Comparison of ENCODE assay signal across 11 cellular contexts in the genomic region with DNA sequence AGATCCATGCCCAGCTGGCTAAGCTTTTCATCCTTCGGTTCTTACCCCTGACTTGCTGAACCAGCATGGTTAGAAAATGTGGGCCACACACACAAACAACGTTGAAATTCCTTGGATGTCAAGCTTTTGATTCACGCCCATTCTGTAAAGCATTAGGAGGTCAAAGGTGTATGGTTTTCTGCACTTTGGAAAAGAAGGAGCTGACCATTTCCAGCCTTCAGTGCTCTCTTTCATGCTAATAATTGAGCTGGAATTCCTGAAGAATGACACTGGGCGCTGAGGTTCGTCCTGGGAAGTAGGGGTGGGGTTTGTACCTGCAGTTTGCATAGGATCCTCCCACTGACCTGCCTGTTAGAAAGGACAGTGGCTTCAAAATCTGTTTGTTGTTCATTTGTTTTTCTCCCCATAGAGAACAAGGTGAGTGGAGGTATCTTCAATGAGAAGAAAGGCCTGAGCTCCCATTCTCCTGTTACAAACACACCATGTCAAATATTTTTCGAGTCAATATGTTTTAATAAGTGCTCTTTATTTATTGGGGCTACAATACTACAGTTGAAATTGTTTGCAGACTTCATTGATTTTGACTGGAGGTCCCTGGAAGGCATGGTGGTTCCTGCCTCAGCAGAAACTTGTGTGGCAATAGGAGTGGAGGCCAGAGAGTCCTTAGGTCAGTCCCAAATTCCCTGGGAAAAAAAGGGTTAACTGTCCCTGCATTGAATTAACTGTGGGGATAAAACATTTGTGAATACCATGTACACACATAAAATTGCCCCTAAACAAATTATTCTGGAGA. TPM values are rescaled to one million over a fixed set of nuclear protein-coding genes. Genes with fewer than 3 reads are reported as not detected.
DNase-seq lines count a peak whose midpoint lies in the region; ATAC-seq and TF ChIP-seq lines count a peak whose summit lies in the region.
"Had no signal": no experiment of that assay in that cellular context is flagged by ENCODE, and none has a peak within 500 bp of the region (broad histone marks: within the 10 kb centered on the region; RNA-seq: fewer than 3 reads in every experiment).

No MANE protein-coding gene starts in this region.

- peak overlapping the region; percentile 16 for H3K4me2 ChIP-seq in neural progenitor cell

- no peaks in the 10 kb centered on the region for H3K79me2 ChIP-seq in neural progenitor cell (ENCODE audit: low read depth)

- TF ChIP-seq CTCF in neural progenitor cell (IDR thresholded peaks at IDR 0.05) = no peak
- TF ChIP-seq CTCF in foreskin fibroblast (IDR thresholded peaks at IDR 0.05; ENCODE audit: low read depth, low read length) = no peak

- no peaks in the 10 kb centered on the region for H3K9me3 Mint-ChIP-seq in neural progenitor cell

- H3K27me3 Mint-ChIP-seq in neural progenitor cell (ENCODE audit: insufficient read depth, low read depth) = peaks cover 2% of the 10 kb centered on the region

- peaks cover 11% of the 10 kb centered on the region for H3F3A ChIP-seq in neural progenitor cell (ENCODE audit: low read depth)

- no peak overlapping the region for H3K27ac ChIP-seq in neural progenitor cell
- H3K27ac ChIP-seq: thyroid gland had no signal

- no peak overlapping the region for H2AFZ ChIP-seq in neural progenitor cell (replicated peaks)

- peaks cover 2% of the 10 kb centered on the region for H3K4me1 ChIP-seq in NT2/D1 (ENCODE audit: insufficient read depth, insufficient read length)
- peaks cover 10% of the 10 kb centered on the region for H3K4me1 ChIP-seq in neural progenitor cell
- H3K4me1 ChIP-seq: thyroid gland had no signal

- H3K36me3 Mint-ChIP-seq in neural progenitor cell = no peaks in the 10 kb centered on the region

- no peaks in the 10 kb centered on the region for H3K9me3 ChIP-seq in NT2/D1 (ENCODE audit: insufficient read depth, low read length)
- H3K9me3 ChIP-seq in neural progenitor cell (ENCODE audit: low read depth) = no peaks in the 10 kb centered on the region
- H3K9me3 ChIP-seq: thyroid gland had no signal

- H3K4me1 Mint-ChIP-seq in neural progenitor cell = peaks cover 15% of the 10 kb centered on the region

- H3K36me3 ChIP-seq in NT2/D1 (ENCODE audit: insufficient read depth, insufficient read length, low read length) (no peaks in the 10 kb centered on the region), neural progenitor cell (no peaks in the 10 kb centered on the region)
- H3K36me3 ChIP-seq: thyroid gland had no signal

- H3K9ac ChIP-seq in NT2/D1 (ENCODE audit: insufficient read length, low read depth) = no peak overlapping the region
- no peak overlapping the region for H3K9ac ChIP-seq in neural progenitor cell

- H3K4me3 ChIP-seq in NT2/D1 (ENCODE audit: insufficient read length, low read depth) (no peak overlapping the region), neural progenitor cell (no peak overlapping the region), foreskin fibroblast (ENCODE audit: low read depth in 1 of 2, low read length in 2 of 2) (no peak overlapping the region)
- H3K4me3 ChIP-seq: thyroid gland had no signal

- ATAC-seq in GM18498 (IDR thresholded peaks at IDR 0.05; ENCODE audit: unreplicated experiment) (no peak), GM21528 (IDR thresholded peaks at IDR 0.05; ENCODE audit: low FRiP score, unreplicated experiment) (no peak)

- no peak overlapping the region for H3K4me3 Mint-ChIP-seq in neural progenitor cell

- DNase-seq in ELR (ENCODE audit: low read depth) = peak; percentile 90
- peak; percentile 74 for DNase-seq in NT2/D1 (ENCODE audit: low read depth, low spot score)
- DNase-seq in ecto neural progenitor cell (ENCODE audit: low spot score) = peak; percentile 47
- DNase-seq in neural progenitor cell (ENCODE audit: low spot score) = peak; percentile 84
- no peak for DNase-seq in NCI-H2081 treated with DMSO at 0.1 percent for 48 hours (lab: John Stamatoyannopoulos, UW)
- DNase-seq in foreskin fibroblast = no peak
- DNase-seq: DMS53, KG1, thyroid gland had no signal

- H3K27me3 ChIP-seq in NT2/D1 (ENCODE audit: insufficient read depth, insufficient read length) (no peaks in the 10 kb centered on the region), neural progenitor cell (peaks cover 59% of the 10 kb centered on the region)
- H3K27me3 ChIP-seq: thyroid gland had no signal

- H4K20me1 ChIP-seq in neural progenitor cell (ENCODE audit: low read depth) = no peaks in the 10 kb centered on the region

- no peak overlapping the region for H3K27ac Mint-ChIP-seq in neural progenitor cell

RNA-seq across cellular contexts. Expression of a gene that starts 22.9 kb away (rescaled TPM):
- total RNA-seq in neural progenitor cell (ENCODE audit: low replicate concordance) = 8.7 and 11.9 TPM in 2 replicates

Comparison
In these comparisons a context has a peak if more than half of its experiments do, and no peak if none do; other contexts are left out.
1. DNase-seq: peak in ELR (single experiment), NT2/D1 (single experiment), ecto neural progenitor cell (single experiment) and neural progenitor cell (single experiment); none in NCI-H2081 treated with DMSO at 0.1 percent for 48 hours (single experiment) and foreskin fibroblast (0 of 2).